In genomic region chr3:29329986-29330514, GRCh38 we compare ENCODE assay signal across 14 cellular contexts.
"Had no signal": no experiment of that assay in that cellular context is flagged by ENCODE, and none has a peak within 500 bp of the region (broad histone marks: within the 10 kb centered on the region; RNA-seq: fewer than 3 reads in every experiment).

No MANE protein-coding gene starts in this region.

- H3K27ac ChIP-seq: body of pancreas, upper lobe of right lung had no signal

- H3K36me3 ChIP-seq: upper lobe of right lung had no signal

- H3K27me3 ChIP-seq: body of pancreas, upper lobe of right lung had no signal

- H3K9me3 ChIP-seq: body of pancreas, upper lobe of right lung had no signal

- H3K36me3 Mint-ChIP-seq: activated naive CD4-positive, alpha-beta T cell treated with anti-CD3 and anti-CD28 coated beads, Interleukin-2, amount 50 U/mL, for 24 hours; memory B cell had no signal

- H3K9me3 Mint-ChIP-seq: activated naive CD4-positive, alpha-beta T cell treated with anti-CD3 and anti-CD28 coated beads, Interleukin-2, amount 50 U/mL, for 24 hours; nephron had no signal

- H3K4me3 Mint-ChIP-seq: activated naive CD4-positive, alpha-beta T cell treated with anti-CD3 and anti-CD28 coated beads, Interleukin-2, amount 50 U/mL, for 24 hours; memory B cell; nephron had no signal

- FAIRE-seq: endothelial cell of umbilical vein had no signal

- H3K27ac Mint-ChIP-seq: activated naive CD4-positive, alpha-beta T cell treated with anti-CD3 and anti-CD28 coated beads, Interleukin-2, amount 50 U/mL, for 24 hours; memory B cell; progenitor cell of endocrine pancreas had no signal

- DNase-seq: activated T-cell treated with anti-CD3 and anti-CD28 coated beads, Interleukin-2, amount 50 U/mL, for 1 hour; amniotic stem cell; body of pancreas; occipital lobe; stimulated activated CD4-positive, alpha-beta T cell treated with anti-CD3 and anti-CD28 coated beads, Interleukin-2, amount 100 ng/mL, for 48 hours; stimulated activated naive CD8-positive, alpha-beta T cell treated with anti-CD3 and anti-CD28 coated beads, Interleukin-15, Interleukin-2, amounts not matched to agents 100 U/mL and 50 U/mL, for 24 hours; upper lobe of right lung had no signal

- ATAC-seq: activated CD4-positive, CD25-positive, alpha-beta regulatory T cell treated with anti-CD3 and anti-CD28 coated beads, Interleukin-2, amount 50 U/mL, for 24 hours; body of pancreas; sciatic nerve; stimulated activated naive CD8-positive, alpha-beta T cell treated with anti-CD3 and anti-CD28 coated beads, Interleukin-15, Interleukin-2, amounts not matched to agents 100 U/mL and 50 U/mL, for 24 hours; upper lobe of right lung had no signal

- H3K4me1 Mint-ChIP-seq: activated naive CD4-positive, alpha-beta T cell treated with anti-CD3 and anti-CD28 coated beads, Interleukin-2, amount 50 U/mL, for 24 hours; memory B cell had no signal

- H3K4me1 ChIP-seq: body of pancreas had no signal

- H3K27me3 Mint-ChIP-seq: memory B cell had no signal

- H3K4me3 ChIP-seq: body of pancreas, upper lobe of right lung had no signal
